12 cellular contexts compared by ENCODE assay signal in the genomic region with DNA sequence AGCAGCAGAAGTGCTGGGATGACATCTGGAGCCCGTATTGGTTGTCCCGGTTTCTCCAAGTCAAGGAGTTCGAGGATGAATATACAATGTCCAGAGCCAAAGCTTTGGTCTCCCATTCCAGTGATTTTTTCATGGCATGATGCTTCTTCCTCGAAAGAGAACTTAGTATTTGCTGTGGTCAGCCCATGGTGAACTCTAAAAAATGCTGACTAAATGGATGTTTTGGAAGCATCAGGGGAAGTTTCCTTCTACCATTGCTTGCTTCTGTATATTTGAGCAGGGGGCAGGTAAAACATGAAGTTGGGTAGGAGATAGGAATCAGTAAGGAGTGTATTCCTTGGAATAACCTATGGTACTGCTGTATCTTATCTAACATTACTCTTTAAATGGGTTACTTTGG. TPM values are rescaled to one million over a fixed set of nuclear protein-coding genes. Genes with fewer than 3 reads are reported as not detected.
"Had no signal": no experiment of that assay in that cellular context is flagged by ENCODE, and none has a peak within 500 bp of the region (broad histone marks: within the 10 kb centered on the region; RNA-seq: fewer than 3 reads in every experiment).

No MANE protein-coding gene starts in this region.

- H3K4me3 Mint-ChIP-seq: GM23338, H9, HFFc6 had no signal

- FAIRE-seq: H1, H54 had no signal

- H3K27ac ChIP-seq: GM23248 had no signal

- H3K4me3 ChIP-seq: GM23248, GM23338, HAP-1 had no signal

- H3K36me3 ChIP-seq: HAP-1 had no signal

- H3K4me1 ChIP-seq: HAP-1 had no signal

- H3K4me2 ChIP-seq: GM23338 had no signal

- H3K9me3 ChIP-seq: HAP-1 had no signal

- H3K9ac ChIP-seq: GM23248 had no signal

- DNase-seq: GM23248, GOT3, H7, H9, HCEC 1CT, HFFc6 had no signal

- H3K27ac Mint-ChIP-seq: GM23338, H9, HFFc6 had no signal

- H2AFZ ChIP-seq: GM23248, GM23338 had no signal

- H3K9me3 Mint-ChIP-seq: GM23338, H9, HFFc6 had no signal

- ATAC-seq: GM23338, HCT116 had no signal

RNA-seq across cellular contexts. Expression of a gene that starts 8.6 kb away (rescaled TPM):
- total RNA-seq: H4, HFFc6 had no signal
- polyA plus RNA-seq: GM23248 had no signal
